ENCODE assay signal across 21 cellular contexts in genomic region chr2:76498387-76498786, GRCh38.
"Had no signal": no experiment of that assay in that cellular context is flagged by ENCODE, and none has a peak within 500 bp of the region (broad histone marks: within the 10 kb centered on the region; RNA-seq: fewer than 3 reads in every experiment).

No MANE protein-coding gene starts in this region.

- ATAC-seq: activated naive CD4-positive, alpha-beta T cell treated with anti-CD3 and anti-CD28 coated beads, Interleukin-2, amount 50 U/mL, for 72 hours; activated T-helper 17 cell treated with anti-CD3 and anti-CD28 coated beads, Interleukin-2, amount 50 U/mL, for 72 hours; effector memory CD8-positive, alpha-beta T cell; mucosa of descending colon; pancreas; psoas muscle; WTC11 had no signal

- DNase-seq: activated T-cell treated with anti-CD3 and anti-CD28 coated beads, Interleukin-2, amount 50 U/mL, for 24 hours; aorta; brain microvascular endothelial cell; central memory CD4-positive, alpha-beta T cell; effector memory CD8-positive, alpha-beta T cell; glutamatergic neuron; hippocampal formation; mesenchymal stem cell; mucosa of descending colon; nephron progenitor cell; pancreas; psoas muscle; stimulated activated CD4-positive, alpha-beta T cell treated with anti-CD3 and anti-CD28 coated beads, Interleukin-4, amount 100 ng/mL, for 24 hours; stimulated activated naive CD4-positive, alpha-beta T cell treated with Interleukin-2 at 50 U/mL for 16 hours had no signal

- H3K27ac ChIP-seq: brain microvascular endothelial cell, esophagus muscularis mucosa, pancreas, psoas muscle, right atrium auricular region, thoracic aorta, vagina had no signal

- H3K36me3 ChIP-seq: brain microvascular endothelial cell, esophagus muscularis mucosa, pancreas, right atrium auricular region, thoracic aorta, vagina had no signal

- H3K27me3 ChIP-seq: brain microvascular endothelial cell, esophagus muscularis mucosa, pancreas, right atrium auricular region, vagina had no signal

- H3K4me3 ChIP-seq: esophagus muscularis mucosa, mucosa of descending colon, pancreas, psoas muscle, right atrium auricular region, thoracic aorta, vagina had no signal

- H3K4me1 ChIP-seq: esophagus muscularis mucosa, pancreas, psoas muscle, right atrium auricular region, vagina had no signal

- H3K9me3 ChIP-seq: esophagus muscularis mucosa, mucosa of descending colon, pancreas, psoas muscle, right atrium auricular region, thoracic aorta, vagina had no signal
